ENCODE assay signal across 13 cellular contexts in the genomic region with DNA sequence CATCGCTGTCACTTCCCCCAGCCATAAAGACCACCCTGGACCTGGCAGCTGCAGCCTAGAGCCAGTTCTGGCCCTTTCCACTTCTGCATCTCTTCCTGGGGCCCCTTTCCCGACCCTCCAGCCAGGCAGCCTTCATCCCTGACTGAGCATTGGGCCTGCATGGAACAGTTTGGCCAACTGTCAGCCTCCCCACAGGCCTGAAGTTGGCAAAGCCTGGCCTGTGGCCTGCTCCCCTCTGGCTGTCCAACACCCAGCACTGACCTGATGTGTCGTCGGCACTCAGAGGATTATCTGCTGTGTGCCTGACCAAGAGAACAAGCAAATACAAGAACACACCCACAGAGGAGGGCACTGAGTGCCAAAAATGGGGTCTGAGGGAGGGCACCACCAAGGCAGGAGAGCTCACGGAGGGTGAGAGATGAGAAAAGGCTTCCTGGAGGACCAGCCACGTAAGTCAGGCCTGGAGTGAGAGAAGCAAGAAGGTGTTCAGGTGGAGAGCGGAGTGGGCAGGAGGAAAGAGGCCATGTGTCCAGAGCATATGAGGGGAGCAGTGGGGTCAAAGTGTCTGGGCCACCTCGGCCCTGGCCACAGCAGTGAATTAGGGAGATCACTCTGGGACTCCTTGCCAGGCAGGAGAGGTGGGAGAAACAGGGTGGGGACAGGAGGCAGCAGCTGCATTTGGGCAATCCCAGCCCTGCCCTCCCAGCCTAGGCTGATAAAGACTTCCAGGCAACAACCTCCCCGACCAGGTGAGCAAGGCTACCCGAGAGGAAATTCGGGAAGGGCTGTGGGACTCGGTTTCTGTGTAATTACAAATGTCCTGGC. TPM values are rescaled to one million over a fixed set of nuclear protein-coding genes. Genes with fewer than 3 reads are reported as not detected.
DNase-seq lines count a peak whose midpoint lies in the region; ATAC-seq, FAIRE-seq and TF ChIP-seq lines count a peak whose summit lies in the region.
"Had no signal": no experiment of that assay in that cellular context is flagged by ENCODE, and none has a peak within 500 bp of the region (broad histone marks: within the 10 kb centered on the region; RNA-seq: fewer than 3 reads in every experiment).

No MANE protein-coding gene starts in this region.

- H3K4me3 Mint-ChIP-seq in CD14-positive monocyte, result no peak overlapping the region

- CTCF ChIA-PET in OCI-LY7 (lab: Charles Lee; ENCODE audit: unreplicated experiment), result no interaction called here

- H2AFZ ChIP-seq in OCI-LY7 (ENCODE audit: low read length) (no peak overlapping the region), Karpas-422 (ENCODE audit: low read length) (no peak overlapping the region)

- no peaks in the 10 kb centered on the region for H3K36me3 Mint-ChIP-seq in CD14-positive monocyte

- H3K9me3 ChIP-seq in WERI-Rb-1 (ENCODE audit: severe bottlenecking) (no peaks in the 10 kb centered on the region), pancreas (no peaks in the 10 kb centered on the region), OCI-LY7 (ENCODE audit: low read length) (no peaks in the 10 kb centered on the region), Karpas-422 (ENCODE audit: low read length) (no peaks in the 10 kb centered on the region)
- H3K9me3 ChIP-seq: neutrophil had no signal

- TF ChIP-seq CTCF in CD14-positive monocyte (IDR thresholded peaks at IDR 0.05) (no peak), WERI-Rb-1 (IDR thresholded peaks at IDR 0.05; ENCODE audit: low read depth, low read length) (no peak), pancreas (IDR thresholded peaks at IDR 0.05) (no peak), OCI-LY7 (conservative IDR thresholded peaks at IDR 0.05; ENCODE audit: low read length) (no peak), GM10266 (IDR thresholded peaks at IDR 0.05; ENCODE audit: control insufficient read depth, insufficient read depth, low read depth, missing control alignments) (no peak)

- H3K79me2 ChIP-seq in OCI-LY7 (ENCODE audit: insufficient read depth, low read depth, low read length) (no peaks in the 10 kb centered on the region), Karpas-422 (ENCODE audit: low read length) (no peaks in the 10 kb centered on the region)

- intact Hi-C loops in CD14-positive monocyte (cut with micrococcal nuclease) (no loop called here), Right ventricle myocardium superior (cut with DNase I) (no loop called here), pancreas (cut with DNase I) (no loop called here), OCI-LY7 (cut with micrococcal nuclease; ENCODE audit: unreplicated experiment) (no loop called here)

- H3K4me3 ChIP-seq in WERI-Rb-1 (ENCODE audit: low read depth, low read length) (no peak overlapping the region), pancreas (no peak overlapping the region), OCI-LY7 (ENCODE audit: low read depth, low read length, poor library complexity, severe bottlenecking) (no peak overlapping the region), Karpas-422 (ENCODE audit: low read length) (no peak overlapping the region)

- H3K27me3 ChIP-seq in WERI-Rb-1 (ENCODE audit: insufficient read depth, low read depth, severe bottlenecking) (no peaks in the 10 kb centered on the region), pancreas (no peaks in the 10 kb centered on the region), Karpas-422 (ENCODE audit: low read length) (no peaks in the 10 kb centered on the region)

- peaks cover 6% of the 10 kb centered on the region for H3K4me1 Mint-ChIP-seq in CD14-positive monocyte

- H3K36me3 ChIP-seq in WERI-Rb-1, result no peaks in the 10 kb centered on the region
- no peaks in the 10 kb centered on the region for H3K36me3 ChIP-seq in pancreas
- no peaks in the 10 kb centered on the region for H3K36me3 ChIP-seq in OCI-LY7 (ENCODE audit: insufficient read depth, low read length)
- no peaks in the 10 kb centered on the region for H3K36me3 ChIP-seq in Karpas-422 (ENCODE audit: insufficient read depth, low read length)
- H3K36me3 ChIP-seq: neutrophil had no signal

- ATAC-seq in Right ventricle myocardium superior (ENCODE audit: poor library complexity) (no peak), pancreas (no peak)

- no peak overlapping the region for H3K27ac ChIP-seq in WERI-Rb-1
- H3K27ac ChIP-seq in pancreas, result no peak overlapping the region
- no peak overlapping the region for H3K27ac ChIP-seq in OCI-LY7 (ENCODE audit: low read depth, low read length, poor library complexity, severe bottlenecking)
- H3K27ac ChIP-seq in Karpas-422 (ENCODE audit: low read length), result no peak overlapping the region
- H3K27ac ChIP-seq: neutrophil had no signal

- no peak overlapping the region for H3K9ac ChIP-seq in Karpas-422 (ENCODE audit: low read length)

- BruUV-seq in OCI-LY7 (replicated peaks; lab: Mats Ljungman, UMichigan), result no TSS peak

- peaks cover 0 to 5% (median under 1%) of the 10 kb centered on the region in 7 donors for H3K9me3 Mint-ChIP-seq in CD14-positive monocyte

- H3K9me2 ChIP-seq in OCI-LY7 (ENCODE audit: insufficient read depth, low read length), result no peaks in the 10 kb centered on the region
- H3K9me2 ChIP-seq in Karpas-422 (replicated peaks; ENCODE audit: insufficient read depth, low read length), result no peaks in the 10 kb centered on the region

- POLR2A ChIA-PET in OCI-LY7 (lab: Charles Lee), result no interaction called here

- no peaks in the 10 kb centered on the region for H4K20me1 ChIP-seq in OCI-LY7 (ENCODE audit: insufficient read depth, low read length)
- H4K20me1 ChIP-seq in Karpas-422 (ENCODE audit: insufficient read depth, low read depth, low read length), result no peaks in the 10 kb centered on the region

- DNase-seq in CD14-positive monocyte (ENCODE audit: low spot score), result peak; percentile 44
- peak; percentile 19 for DNase-seq in WERI-Rb-1
- peak; percentile 43 for DNase-seq in Right ventricle myocardium superior
- peak in 5 of 6 donors; percentile 4 to 71 (median 14) for DNase-seq in pancreas
- no peak for DNase-seq in OCI-LY7 (ENCODE audit: low spot score)
- no peak for DNase-seq in NCI-H128 (lab: John Stamatoyannopoulos, UW; ENCODE audit: unreplicated experiment)
- no peak for DNase-seq in GM10266 (ENCODE audit: extremely low spot score)
- no peak for DNase-seq in Karpas-422
- DNase-seq: amniotic stem cell; effector CD4-positive, alpha-beta T cell; KG1; NCI-H187 had no signal

- peaks cover 0 to 11% (median 0%) of the 10 kb centered on the region in 3 donors for H3K27me3 Mint-ChIP-seq in CD14-positive monocyte (ENCODE audit: low read depth in 3 of 3)

- 84 to 89% methylated on average over 12 of the region's 12 CpGs for WGBS in pancreas, 2 donors

- H3K4me1 ChIP-seq in pancreas (peaks cover 0 to 5% (median 0%) of the 10 kb centered on the region in 3 donors), OCI-LY7 (ENCODE audit: insufficient read depth, low read length, poor library complexity, severe bottlenecking) (no peaks in the 10 kb centered on the region), Karpas-422 (ENCODE audit: low read length) (no peaks in the 10 kb centered on the region)

- FAIRE-seq in pancreas (lab: Jason Lieb, UNC), result no peak

- H3K4me2 ChIP-seq in OCI-LY7 (ENCODE audit: low read length), result no peak overlapping the region
- H3K4me2 ChIP-seq in Karpas-422 (ENCODE audit: low read depth, low read length, poor library complexity, severe bottlenecking), result no peak overlapping the region

- H3K27ac Mint-ChIP-seq in CD14-positive monocyte, result no peak overlapping the region

RNA-seq across cellular contexts. Expression of a gene that starts 4.5 kb away (rescaled TPM):
- not detected for polyA plus RNA-seq in CD14-positive monocyte
- not detected for total RNA-seq in Right ventricle myocardium superior
- 10 to 100 TPM in 1 of 6 donors, 1 to 10 TPM in 5; 3.7 to 14.0 (median 4.3) TPM for total RNA-seq in pancreas
- polyA plus RNA-seq in pancreas, result 10 to 100 TPM in 1 of 2 donors, 1 to 10 TPM in 1; 6.0 to 12.3 TPM
- not detected in 2 replicates for total RNA-seq in OCI-LY7 (2014; rRNA removed; shearing (Covaris generic))
- not detected in 2 replicates for total RNA-seq in OCI-LY7 (2022)
- not detected in 2 replicates for total RNA-seq in Karpas-422 (2014; rRNA removed; shearing (Covaris generic); ENCODE audit: low replicate concordance)

RNA-seq across cellular contexts. Expression of a gene that starts 27.0 kb away (rescaled TPM):
- under 1 TPM in 1 of 2 donors, not detected in 1; 0.23 TPM for polyA plus RNA-seq in CD14-positive monocyte
- 2.7 TPM for total RNA-seq in Right ventricle myocardium superior
- 10 to 100 TPM in 1 of 6 donors, 1 to 10 TPM in 5; 2.1 to 10.7 (median 3.9) TPM for total RNA-seq in pancreas
- 1 to 10 TPM; 2.7 to 3.7 TPM for polyA plus RNA-seq in pancreas
- total RNA-seq in OCI-LY7 (2014; rRNA removed; shearing (Covaris generic)), result 0.25 and 0.31 TPM in 2 replicates
- total RNA-seq in OCI-LY7 (2022), result 1.5 and 2.1 TPM in 2 replicates
- 0.60 TPM in 1 of 2 replicates, not detected in the other for total RNA-seq in Karpas-422 (2014; rRNA removed; shearing (Covaris generic); ENCODE audit: low replicate concordance)

Comparison
In these comparisons a context has a peak if more than half of its experiments do, and no peak if none do; other contexts are left out.
1. DNase-seq: peak in CD14-positive monocyte (single experiment), WERI-Rb-1 (single experiment), Right ventricle myocardium superior (single experiment) and pancreas (5 of 6); none in OCI-LY7 (single experiment), NCI-H128 (single experiment), GM10266 (single experiment) and Karpas-422 (single experiment).